Comparison of ENCODE assay signal across 12 cellular contexts in the genomic region with DNA sequence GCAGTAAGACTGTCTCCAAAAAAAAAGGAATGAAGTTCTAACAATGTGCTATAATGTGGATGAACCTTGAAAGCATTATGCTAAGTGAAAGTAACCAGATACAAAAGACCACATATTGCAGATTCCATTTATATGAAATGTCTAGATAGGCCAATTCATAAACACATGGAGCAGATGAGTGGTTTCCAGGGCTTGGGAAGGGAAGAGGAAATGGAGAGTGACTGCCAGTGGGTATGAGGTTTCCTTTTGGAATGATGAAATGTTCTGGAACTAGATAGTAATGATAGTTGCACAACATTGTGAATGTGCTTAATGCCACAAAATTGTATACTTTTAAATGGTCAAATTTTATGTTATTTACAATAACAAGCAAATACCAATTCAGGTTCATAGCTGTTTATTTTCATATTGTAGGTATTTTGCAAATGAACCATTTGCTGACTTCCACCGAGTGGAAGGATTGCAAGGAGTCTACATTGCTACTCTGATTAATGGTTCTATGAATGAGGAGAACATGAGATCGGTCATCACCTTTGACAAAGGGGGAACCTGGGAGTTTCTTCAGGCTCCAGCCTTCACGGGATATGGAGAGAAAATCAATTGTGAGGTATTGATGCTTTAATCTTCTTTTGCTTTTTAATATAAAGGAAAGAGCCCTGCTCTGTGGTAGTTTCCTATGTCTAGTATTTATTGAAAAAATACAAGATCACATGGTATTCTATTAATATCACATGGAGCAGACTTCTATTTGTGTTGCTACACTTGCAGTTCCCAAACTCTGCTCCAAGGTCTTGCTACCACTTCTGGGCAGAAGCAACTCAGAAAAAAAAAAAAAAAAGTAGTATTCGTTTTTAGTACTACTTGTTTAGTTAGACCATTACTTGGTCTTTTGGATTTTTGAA.
DNase-seq lines count a peak whose midpoint lies in the region; ATAC-seq and TF ChIP-seq lines count a peak whose summit lies in the region.
"Had no signal": no experiment of that assay in that cellular context is flagged by ENCODE, and none has a peak within 500 bp of the region (broad histone marks: within the 10 kb centered on the region; RNA-seq: fewer than 3 reads in every experiment).

No MANE protein-coding gene starts in this region.

- H3K9me3 ChIP-seq in left ventricle myocardium inferior (replicated peaks): peaks cover 8% of the 10 kb centered on the region
- H3K9me3 ChIP-seq in aorta (ENCODE audit: control insufficient read depth, low read length): no peaks in the 10 kb centered on the region

- H3K9me3 Mint-ChIP-seq in T-cell: peaks cover 0 to 9% (median 3%) of the 10 kb centered on the region in 3 donors

- H3K4me3 ChIP-seq in left ventricle myocardium inferior: no peak overlapping the region
- no peak overlapping the region for H3K4me3 ChIP-seq in aorta (ENCODE audit: low read length in 2 of 2)

- CTCF ChIA-PET in T-cell (lab: Charles Lee): interaction anchor here in 1 of 2 donors (0.7 kb wide), 1 partner anchor 273 kb away, joined by 3 read pairs; no protein-coding TSS in a partner anchor

- peaks cover 75% of the 10 kb centered on the region for H3K36me3 Mint-ChIP-seq in T-cell

- peak overlapping the region; percentile 58 to 59 for H3K27ac Mint-ChIP-seq in T-cell
- H3K27ac Mint-ChIP-seq: memory B cell; stimulated activated memory B cell treated with anti-CD40 and anti-IgM and Interleukin-4, amounts not matched to agents 10 μg/mL and 1 μg/mL and 100 μg/mL, for 72 hours had no signal

- H3K4me1 ChIP-seq in left ventricle myocardium inferior (peaks cover 19% of the 10 kb centered on the region), aorta (ENCODE audit: control insufficient read depth in 1 of 2, insufficient read depth in 2 of 2, low read length in 2 of 2) (peaks cover 0 to 2% of the 10 kb centered on the region in 2 donors)

- no peaks in the 10 kb centered on the region for H3K27me3 Mint-ChIP-seq in T-cell
- H3K27me3 Mint-ChIP-seq: memory B cell; stimulated activated memory B cell treated with anti-CD40 and anti-IgM and Interleukin-4, amounts not matched to agents 10 μg/mL and 1 μg/mL and 100 μg/mL, for 72 hours had no signal

- POLR2A ChIA-PET in T-cell (lab: Charles Lee): no interaction called here

- no peak for TF ChIP-seq CTCF in left ventricle myocardium inferior (IDR thresholded peaks at IDR 0.05; ENCODE audit: borderline replicate concordance)

- peaks cover 47 to 58% (median 53%) of the 10 kb centered on the region in 3 donors for H3K4me1 Mint-ChIP-seq in T-cell

- peak; percentile 49 to 59 for ATAC-seq in left cardiac atrium
- no peak for ATAC-seq in T-cell (replicated peaks in 1 of 4)
- ATAC-seq in aorta (ENCODE audit: low FRiP score): peak; percentile 72
- no peak for ATAC-seq in GM21447 (IDR thresholded peaks at IDR 0.05; ENCODE audit: unreplicated experiment)
- ATAC-seq: stimulated activated memory B cell treated with anti-CD40 and anti-IgM and Interleukin-4, amounts not matched to agents 10 μg/mL and 1 μg/mL and 100 μg/mL, for 72 hours had no signal

- no peaks in the 10 kb centered on the region for H3K27me3 ChIP-seq in left ventricle myocardium inferior (ENCODE audit: low read depth)
- H3K27me3 ChIP-seq in aorta (ENCODE audit: control insufficient read depth in 1 of 2, insufficient read depth in 2 of 2, low read length in 1 of 2): no peaks in the 10 kb centered on the region

- DNase-seq in left cardiac atrium (no peak), left ventricle myocardium inferior (no peak), T-cell (no peak), fibroblast of the conjunctiva (ENCODE audit: low read depth) (peak; percentile 29), aorta (no peak), SKM-1 (lab: John Stamatoyannopoulos, UW; ENCODE audit: unreplicated experiment) (no peak), dermis blood vessel endothelial cell (no peak)
- DNase-seq: activated T-cell treated with anti-CD3 and anti-CD28 coated beads for 4 hours had no signal

- intact Hi-C loops in left cardiac atrium (cut with DNase I) (no loop called here), left ventricle myocardium inferior (cut with micrococcal nuclease) (no loop called here), aorta (cut with DNase I) (loop anchor here in 1 of 2 donors (5.0 kb wide), 1 partner anchor 68 kb away; a partner anchor contains a TSS)

- no peak overlapping the region for H3K4me3 Mint-ChIP-seq in T-cell
- H3K4me3 Mint-ChIP-seq: memory B cell; stimulated activated memory B cell treated with anti-CD40 and anti-IgM and Interleukin-4, amounts not matched to agents 10 μg/mL and 1 μg/mL and 100 μg/mL, for 72 hours had no signal

- H3K27ac ChIP-seq in left ventricle myocardium inferior (replicated peaks) (no peak overlapping the region), aorta (ENCODE audit: low read depth in 1 of 2, low read length in 2 of 2) (peak overlapping the region; percentile 49 to 79)
- H3K27ac ChIP-seq: HL-60 had no signal

- H3K36me3 ChIP-seq in left ventricle myocardium inferior (no peaks in the 10 kb centered on the region), aorta (ENCODE audit: control insufficient read depth in 1 of 2, insufficient read depth in 2 of 2, low read length in 1 of 2) (no peaks in the 10 kb centered on the region)

- 48 to 50% methylated on average over 4 of the region's 4 CpGs for WGBS in aorta, 2 donors

Comparison
In these comparisons a context has a peak if more than half of its experiments do, and no peak if none do; other contexts are left out.
1. ATAC-seq: peak in left cardiac atrium (2 of 2) and aorta (single experiment); none in T-cell (0 of 4) and GM21447 (single experiment).